Comparison of ENCODE assay signal across 12 cellular contexts in the genomic region with DNA sequence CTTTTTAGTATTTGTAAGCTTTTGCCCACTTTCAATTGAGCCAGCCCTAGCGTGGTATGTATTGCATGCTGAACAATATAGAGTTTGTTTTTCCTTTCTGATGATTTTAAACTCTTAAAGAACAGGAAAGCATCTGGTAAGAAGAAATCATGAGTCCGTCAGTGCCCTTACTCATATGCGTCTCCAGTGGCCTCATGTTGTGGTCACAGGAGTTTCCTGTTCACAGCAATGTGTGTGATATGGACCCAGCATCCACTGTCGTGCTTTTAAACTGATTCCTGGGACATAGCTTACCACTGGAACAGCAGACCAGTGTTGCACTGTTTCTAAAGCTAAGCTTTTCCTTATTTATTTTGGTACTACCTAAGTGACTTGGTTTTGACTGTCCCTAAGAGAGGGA. TPM values are rescaled to one million over a fixed set of nuclear protein-coding genes. Genes with fewer than 3 reads are reported as not detected.
DNase-seq lines count a peak whose midpoint lies in the region; ATAC-seq and TF ChIP-seq lines count a peak whose summit lies in the region.
"Had no signal": no experiment of that assay in that cellular context is flagged by ENCODE, and none has a peak within 500 bp of the region (broad histone marks: within the 10 kb centered on the region; RNA-seq: fewer than 3 reads in every experiment).

No MANE protein-coding gene starts in this region.

- intact Hi-C loops in activated naive CD4-positive, alpha-beta T cell treated with anti-CD3 and anti-CD28 coated beads for 36 hours (cut with micrococcal nuclease) = no loop called here
- intact Hi-C loops in heart right ventricle (cut with DNase I) = loop anchor here in 1 of 10 donors (10.0 kb wide), 1 partner anchor 51 kb away; no protein-coding TSS in a partner anchor

- no peak overlapping the region for H3K4me3 Mint-ChIP-seq in activated naive CD4-positive, alpha-beta T cell treated with anti-CD3 and anti-CD28 coated beads for 36 hours
- no peak overlapping the region for H3K4me3 Mint-ChIP-seq in stimulated activated naive B cell treated with anti-CD40 and anti-IgM and Interleukin-4, amounts not matched to agents 10 μg/mL and 1 μg/mL and 100 μg/mL, for 72 hours

- no peak overlapping the region for H3K4me3 ChIP-seq in SK-N-SH (ENCODE audit: low read depth in 2 of 2, low read length in 1 of 2)
- no peak overlapping the region for H3K4me3 ChIP-seq in choroid plexus epithelial cell (ENCODE audit: low read depth, low read length)
- no peak overlapping the region for H3K4me3 ChIP-seq in heart right ventricle
- H3K4me3 ChIP-seq: suprapubic skin had no signal

- ATAC-seq in stimulated activated naive B cell treated with anti-CD40 and anti-IgM and Interleukin-4, amounts not matched to agents 10 μg/mL and 1 μg/mL and 100 μg/mL, for 72 hours (replicated peaks) = peak; percentile 67 to 69
- no peak for ATAC-seq in heart right ventricle

- H3K27ac Mint-ChIP-seq in activated naive CD4-positive, alpha-beta T cell treated with anti-CD3 and anti-CD28 coated beads for 36 hours = peak overlapping the region; percentile 69
- peak overlapping the region; percentile 68 for H3K27ac Mint-ChIP-seq in stimulated activated naive B cell treated with anti-CD40 and anti-IgM and Interleukin-4, amounts not matched to agents 10 μg/mL and 1 μg/mL and 100 μg/mL, for 72 hours

- H3K4me1 Mint-ChIP-seq in activated naive CD4-positive, alpha-beta T cell treated with anti-CD3 and anti-CD28 coated beads for 36 hours (ENCODE audit: low read depth) = peaks cover 15% of the 10 kb centered on the region
- H3K4me1 Mint-ChIP-seq in stimulated activated naive B cell treated with anti-CD40 and anti-IgM and Interleukin-4, amounts not matched to agents 10 μg/mL and 1 μg/mL and 100 μg/mL, for 72 hours = peaks cover 11 to 21% of the 10 kb centered on the region in 2 donors

- peaks cover 18 to 58% of the 10 kb centered on the region in 2 experiments for H3K36me3 ChIP-seq in SK-N-SH (replicated peaks in 1 of 2; ENCODE audit: control insufficient read depth in 1 of 2, insufficient read depth in 2 of 2, low read length in 1 of 2)
- H3K36me3 ChIP-seq in heart right ventricle = peaks cover 0 to 100% (median 20%) of the 10 kb centered on the region in 9 donors

- H3K9ac ChIP-seq in SK-N-SH = peak overlapping the region; percentile 7; the same call in 1 of the 2 replicates

- CTCF ChIA-PET in activated naive CD4-positive, alpha-beta T cell treated with anti-CD3 and anti-CD28 coated beads for 36 hours (lab: Charles Lee) = no interaction called here
- CTCF ChIA-PET in SK-N-SH (lab: Yijun Ruan, JAX) = interaction anchor here (0.8 to 2.6 kb wide), 4 partner anchors 8 to 342 kb away, joined by 3 to 9 read pairs (median 6); no protein-coding TSS in a partner anchor

- H3K79me2 ChIP-seq in SK-N-SH (ENCODE audit: insufficient read depth) = no peaks in the 10 kb centered on the region

- no peaks in the 10 kb centered on the region for H3K9me2 ChIP-seq in SK-N-SH

- no peak for TF ChIP-seq CTCF in SK-N-SH (IDR thresholded peaks at IDR 0.05)
- TF ChIP-seq CTCF in choroid plexus epithelial cell (conservative IDR thresholded peaks at IDR 0.05; ENCODE audit: low read depth, low read length) = no peak
- no peak for TF ChIP-seq CTCF in heart right ventricle (IDR thresholded peaks at IDR 0.05)

- POLR2A ChIA-PET in SK-N-SH (lab: Yijun Ruan, JAX) = no interaction called here

- peaks cover 29% of the 10 kb centered on the region for H3F3A ChIP-seq in SK-N-SH (replicated peaks; ENCODE audit: insufficient read depth)

- H3K4me1 ChIP-seq in SK-N-SH (ENCODE audit: control insufficient read depth in 1 of 2, insufficient read depth in 2 of 2, low read depth in 1 of 2, low read length in 1 of 2) (peaks cover 5 to 26% of the 10 kb centered on the region in 2 experiments; a peak in 3 of 4 replicates), heart right ventricle (no peaks in the 10 kb centered on the region)
- H3K4me1 ChIP-seq: suprapubic skin had no signal

- DNase-seq in activated naive CD4-positive, alpha-beta T cell treated with anti-CD3 and anti-CD28 coated beads for 36 hours = peak; percentile 55
- no peak for DNase-seq in activated naive CD4-positive, alpha-beta T cell (lab: John Stamatoyannopoulos, UW)
- DNase-seq in SK-N-SH (no peak), choroid plexus epithelial cell (ENCODE audit: low read depth) (peak; percentile 68), erythroblast (lab: John Stamatoyannopoulos, UW) (no peak), heart right ventricle (no peak)
- DNase-seq in stimulated activated naive B cell treated with anti-CD40 and anti-IgM and Interleukin-4, amounts not matched to agents 10 μg/mL and 1 μg/mL and 100 μg/mL, for 72 hours = no peak
- DNase-seq in stimulated activated naive CD4-positive, alpha-beta T cell (lab: John Stamatoyannopoulos, UW) = no peak
- DNase-seq: left colon, NCI-H1048, OCI-M1 had no signal

- WGBS in SK-N-SH (ENCODE audit: low lambda C conversion rate) = 72% methylated on average over 4 of the region's 4 CpGs
- 77 to 78% methylated on average over 4 of the region's 4 CpGs for WGBS in heart right ventricle, 2 donors

- TF ChIP-seq EP300 in SK-N-SH (IDR thresholded peaks at IDR 0.05; ENCODE audit: borderline replicate concordance in 1 of 2, low read depth in 1 of 2, low read length in 1 of 2) = no peak

- peaks cover 7% of the 10 kb centered on the region for H3K36me3 Mint-ChIP-seq in activated naive CD4-positive, alpha-beta T cell treated with anti-CD3 and anti-CD28 coated beads for 36 hours (ENCODE audit: low read depth)
- H3K36me3 Mint-ChIP-seq in stimulated activated naive B cell treated with anti-CD40 and anti-IgM and Interleukin-4, amounts not matched to agents 10 μg/mL and 1 μg/mL and 100 μg/mL, for 72 hours = peaks cover 34 to 57% of the 10 kb centered on the region in 2 donors

- H3K27me3 ChIP-seq in SK-N-SH (ENCODE audit: insufficient read depth) = no peaks in the 10 kb centered on the region
- no peaks in the 10 kb centered on the region for H3K27me3 ChIP-seq in heart right ventricle
- H3K27me3 ChIP-seq: suprapubic skin had no signal

- H3K9me3 ChIP-seq in SK-N-SH (no peaks in the 10 kb centered on the region), heart right ventricle (no peaks in the 10 kb centered on the region)
- H3K9me3 ChIP-seq: suprapubic skin had no signal

- H3K27ac ChIP-seq in SK-N-SH (ENCODE audit: low read depth in 2 of 2, low read length in 1 of 2) (peak overlapping the region in 1 of 2 experiments; percentile 68; a peak in 2 of 4 replicates), heart right ventricle (no peak overlapping the region)
- H3K27ac ChIP-seq: suprapubic skin had no signal

- H3K4me2 ChIP-seq in SK-N-SH = peak overlapping the region; percentile 1; the same call in 1 of the 2 replicates

- H2AFZ ChIP-seq in SK-N-SH (ENCODE audit: low read depth) = no peak overlapping the region

- no peaks in the 10 kb centered on the region for H3K27me3 Mint-ChIP-seq in activated naive CD4-positive, alpha-beta T cell treated with anti-CD3 and anti-CD28 coated beads for 36 hours (ENCODE audit: low read depth)
- H3K27me3 Mint-ChIP-seq in stimulated activated naive B cell treated with anti-CD40 and anti-IgM and Interleukin-4, amounts not matched to agents 10 μg/mL and 1 μg/mL and 100 μg/mL, for 72 hours = no peaks in the 10 kb centered on the region

- TF ChIP-seq RAD21 in SK-N-SH (IDR thresholded peaks at IDR 0.05; ENCODE audit: low read length) = no peak

- TF ChIP-seq POLR2A in erythroblast (IDR thresholded peaks at IDR 0.05; ENCODE audit: low read length) = no peak

- no peaks in the 10 kb centered on the region for H3K9me3 Mint-ChIP-seq in activated naive CD4-positive, alpha-beta T cell treated with anti-CD3 and anti-CD28 coated beads for 36 hours
- H3K9me3 Mint-ChIP-seq in stimulated activated naive B cell treated with anti-CD40 and anti-IgM and Interleukin-4, amounts not matched to agents 10 μg/mL and 1 μg/mL and 100 μg/mL, for 72 hours = no peaks in the 10 kb centered on the region

- no peaks in the 10 kb centered on the region for H4K20me1 ChIP-seq in SK-N-SH (ENCODE audit: insufficient read depth)

TF ChIP-seq in SK-N-SH, 30 proteins besides CTCF, POLR2A, EP300 and RAD21 (continues in another document):
- TF ChIP-seq, protein P1, sequence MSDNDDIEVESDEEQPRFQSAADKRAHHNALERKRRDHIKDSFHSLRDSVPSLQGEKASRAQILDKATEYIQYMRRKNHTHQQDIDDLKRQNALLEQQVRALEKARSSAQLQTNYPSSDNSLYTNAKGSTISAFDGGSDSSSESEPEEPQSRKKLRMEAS (IDR thresholded peaks at IDR 0.05; ENCODE audit: low read depth) = no peak
- TF ChIP-seq CHD2 (IDR thresholded peaks at IDR 0.05; ENCODE audit: low read length, partially characterized antibody) (no peak), TEAD4 (IDR thresholded peaks at IDR 0.05; ENCODE audit: borderline replicate concordance, insufficient read depth) (no peak), SMC3 (IDR thresholded peaks at IDR 0.05; ENCODE audit: low read depth, low read length) (no peak), MXI1 (IDR thresholded peaks at IDR 0.05; ENCODE audit: low read depth, low read length) (no peak), IRF3 (IDR thresholded peaks at IDR 0.05; ENCODE audit: low read depth, low read length) (no peak), FOSL2 (IDR thresholded peaks at IDR 0.05; ENCODE audit: borderline replicate concordance, low read depth) (no peak), ELF1 (IDR thresholded peaks at IDR 0.05) (no peak), TAF1 (IDR thresholded peaks at IDR 0.05; ENCODE audit: borderline replicate concordance, low read depth, low read length) (no peak), GABPA (IDR thresholded peaks at IDR 0.05; ENCODE audit: low read depth) (no peak), RXRA (IDR thresholded peaks at IDR 0.05; ENCODE audit: borderline replicate concordance, low read depth) (no peak), JUND (IDR thresholded peaks at IDR 0.05) (no peak), FOXM1 (IDR thresholded peaks at IDR 0.05; ENCODE audit: low read depth) (no peak)

RNA-seq across cellular contexts. Expression of gene BID, which starts 40.1 kb away (rescaled TPM):
- total RNA-seq in activated naive CD4-positive, alpha-beta T cell treated with anti-CD3 and anti-CD28 coated beads for 36 hours = 10 to 100 TPM; 53.0 to 63.7 TPM
- 109 and 139 TPM in 2 replicates for polyA plus RNA-seq in SK-N-SH (2012; rRNA removed)
- 74.7 and 105 TPM in 2 replicates for polyA plus RNA-seq in SK-N-SH (2012; cell fraction: cytosol; rRNA removed)
- 86.6 and 146 TPM in 2 replicates for polyA plus RNA-seq in SK-N-SH (2012; cell fraction: nucleus; rRNA removed)
- 10 to 100 TPM in 5 of 10 donors, 1 to 10 TPM in 5; 5.6 to 24.1 (median 10.5) TPM for total RNA-seq in heart right ventricle
- 10 to 100 TPM; 10.2 to 42.9 TPM for polyA plus RNA-seq in heart right ventricle

Comparison
In these comparisons a context has a peak if more than half of its experiments do, and no peak if none do; other contexts are left out.
1. DNase-seq: peak in activated naive CD4-positive, alpha-beta T cell treated with anti-CD3 and anti-CD28 coated beads for 36 hours (single experiment) and choroid plexus epithelial cell (single experiment); none in activated naive CD4-positive, alpha-beta T cell (0 of 4), SK-N-SH (single experiment), stimulated activated naive B cell treated with anti-CD40 and anti-IgM and Interleukin-4, amounts not matched to agents 10 μg/mL and 1 μg/mL and 100 μg/mL, for 72 hours (single experiment), stimulated activated naive CD4-positive, alpha-beta T cell (0 of 6), erythroblast (0 of 2) and heart right ventricle (0 of 2).
2. ATAC-seq: peak in stimulated activated naive B cell treated with anti-CD40 and anti-IgM and Interleukin-4, amounts not matched to agents 10 μg/mL and 1 μg/mL and 100 μg/mL, for 72 hours (2 of 2); none in heart right ventricle (0 of 8).